In the genomic region with DNA sequence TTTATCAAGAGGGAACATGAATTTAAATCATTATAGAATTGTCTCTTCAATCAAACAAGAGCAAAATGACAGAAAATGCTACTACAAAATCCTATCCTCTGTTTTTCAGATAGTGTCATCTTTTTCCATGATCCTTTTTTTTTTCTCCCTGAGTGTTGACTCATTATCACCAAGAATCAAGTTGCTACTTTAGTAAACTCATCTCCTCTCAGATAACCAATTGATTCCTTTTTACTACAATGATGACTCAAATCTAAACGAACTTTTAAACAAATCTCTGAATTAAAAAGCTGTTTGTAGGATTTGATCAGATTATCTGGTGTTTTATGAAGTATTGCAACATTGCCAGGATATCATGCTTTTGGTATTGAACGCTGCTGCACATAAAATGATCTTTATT, we compare ENCODE assay signal across 22 cellular contexts. TPM values are rescaled to one million over a fixed set of nuclear protein-coding genes. Genes with fewer than 3 reads are reported as not detected.
DNase-seq lines count a peak whose midpoint lies in the region; ATAC-seq and TF ChIP-seq lines count a peak whose summit lies in the region.
"Had no signal": no experiment of that assay in that cellular context is flagged by ENCODE, and none has a peak within 500 bp of the region (broad histone marks: within the 10 kb centered on the region; RNA-seq: fewer than 3 reads in every experiment).

No MANE protein-coding gene starts in this region.

- H3K9me3 Mint-ChIP-seq in activated naive CD4-positive, alpha-beta T cell treated with anti-CD3 and anti-CD28 coated beads, Interleukin-2, amount 10 ng/mL, durations not matched to agents 7 days and 5 days = no peaks in the 10 kb centered on the region
- no peaks in the 10 kb centered on the region for H3K9me3 Mint-ChIP-seq in activated naive CD8-positive, alpha-beta T cell treated with anti-CD3 and anti-CD28 coated beads, Interleukin-2, amount 50 U/mL, for 24 hours
- no peaks in the 10 kb centered on the region for H3K9me3 Mint-ChIP-seq in stimulated activated naive CD8-positive, alpha-beta T cell treated with anti-CD3 and anti-CD28 coated beads, Interleukin-15, amount 100 ng/mL, for 72 hours
- peaks cover 0 to 1% (median 0%) of the 10 kb centered on the region in 7 donors for H3K9me3 Mint-ChIP-seq in CD14-positive monocyte
- H3K9me3 Mint-ChIP-seq: H9 had no signal

- no peaks in the 10 kb centered on the region for H3K27me3 Mint-ChIP-seq in activated naive CD4-positive, alpha-beta T cell treated with anti-CD3 and anti-CD28 coated beads, Interleukin-2, amount 10 ng/mL, durations not matched to agents 7 days and 5 days
- no peaks in the 10 kb centered on the region for H3K27me3 Mint-ChIP-seq in T-helper 17 cell
- no peaks in the 10 kb centered on the region for H3K27me3 Mint-ChIP-seq in activated naive CD8-positive, alpha-beta T cell treated with anti-CD3 and anti-CD28 coated beads, Interleukin-2, amount 50 U/mL, for 24 hours
- H3K27me3 Mint-ChIP-seq in stimulated activated naive CD8-positive, alpha-beta T cell treated with anti-CD3 and anti-CD28 coated beads, Interleukin-15, amount 100 ng/mL, for 72 hours = no peaks in the 10 kb centered on the region
- H3K27me3 Mint-ChIP-seq in CD14-positive monocyte (ENCODE audit: low read depth in 3 of 3) = no peaks in the 10 kb centered on the region

- CTCF ChIA-PET in activated naive CD4-positive, alpha-beta T cell treated with anti-CD3 and anti-CD28 coated beads, Interleukin-2, amount 10 ng/mL, durations not matched to agents 7 days and 5 days (lab: Charles Lee) = interaction anchor here (0.8 to 3.5 kb wide), 6 partner anchors 10 to 56 kb away, joined by 3 to 21 read pairs (median 4); no protein-coding TSS in a partner anchor

- intact Hi-C loops in CD14-positive monocyte (cut with micrococcal nuclease) = no loop called here

- H3K27ac Mint-ChIP-seq in activated naive CD4-positive, alpha-beta T cell treated with anti-CD3 and anti-CD28 coated beads, Interleukin-2, amount 10 ng/mL, durations not matched to agents 7 days and 5 days = peak overlapping the region; percentile 91
- H3K27ac Mint-ChIP-seq in T-helper 17 cell = no peak overlapping the region
- H3K27ac Mint-ChIP-seq in activated naive CD8-positive, alpha-beta T cell treated with anti-CD3 and anti-CD28 coated beads, Interleukin-2, amount 50 U/mL, for 24 hours = peak overlapping the region; percentile 99
- H3K27ac Mint-ChIP-seq in stimulated activated naive CD8-positive, alpha-beta T cell treated with anti-CD3 and anti-CD28 coated beads, Interleukin-15, amount 100 ng/mL, for 72 hours = peak overlapping the region; percentile 94 to 99
- H3K27ac Mint-ChIP-seq in CD14-positive monocyte = no peak overlapping the region
- H3K27ac Mint-ChIP-seq: H9 had no signal

- peaks cover 12% of the 10 kb centered on the region for H3K36me3 Mint-ChIP-seq in activated naive CD4-positive, alpha-beta T cell treated with anti-CD3 and anti-CD28 coated beads, Interleukin-2, amount 10 ng/mL, durations not matched to agents 7 days and 5 days
- H3K36me3 Mint-ChIP-seq in T-helper 17 cell (ENCODE audit: low read depth) (no peaks in the 10 kb centered on the region), CD14-positive monocyte (no peaks in the 10 kb centered on the region)
- peaks cover 4% of the 10 kb centered on the region for H3K36me3 Mint-ChIP-seq in activated naive CD8-positive, alpha-beta T cell treated with anti-CD3 and anti-CD28 coated beads, Interleukin-2, amount 50 U/mL, for 24 hours (ENCODE audit: low read depth)

- no peak for TF ChIP-seq CTCF in CD14-positive monocyte (IDR thresholded peaks at IDR 0.05)

- peak overlapping the region; percentile 59 for H3K4me3 Mint-ChIP-seq in activated naive CD4-positive, alpha-beta T cell treated with anti-CD3 and anti-CD28 coated beads, Interleukin-2, amount 10 ng/mL, durations not matched to agents 7 days and 5 days
- H3K4me3 Mint-ChIP-seq in T-helper 17 cell (peak overlapping the region; percentile 53), CD14-positive monocyte (no peak overlapping the region)
- peak overlapping the region; percentile 39 for H3K4me3 Mint-ChIP-seq in activated naive CD8-positive, alpha-beta T cell treated with anti-CD3 and anti-CD28 coated beads, Interleukin-2, amount 50 U/mL, for 24 hours
- peak overlapping the region; percentile 65 to 72 for H3K4me3 Mint-ChIP-seq in stimulated activated naive CD8-positive, alpha-beta T cell treated with anti-CD3 and anti-CD28 coated beads, Interleukin-15, amount 100 ng/mL, for 72 hours
- H3K4me3 Mint-ChIP-seq: H9 had no signal

- H3K4me1 Mint-ChIP-seq in activated naive CD4-positive, alpha-beta T cell treated with anti-CD3 and anti-CD28 coated beads, Interleukin-2, amount 10 ng/mL, durations not matched to agents 7 days and 5 days = peaks cover 96% of the 10 kb centered on the region
- H3K4me1 Mint-ChIP-seq in T-helper 17 cell (peaks cover 65% of the 10 kb centered on the region), CD14-positive monocyte (no peaks in the 10 kb centered on the region)
- peaks cover 97% of the 10 kb centered on the region for H3K4me1 Mint-ChIP-seq in activated naive CD8-positive, alpha-beta T cell treated with anti-CD3 and anti-CD28 coated beads, Interleukin-2, amount 50 U/mL, for 24 hours
- H3K4me1 Mint-ChIP-seq in stimulated activated naive CD8-positive, alpha-beta T cell treated with anti-CD3 and anti-CD28 coated beads, Interleukin-15, amount 100 ng/mL, for 72 hours = peaks cover 96% of the 10 kb centered on the region
- H3K4me1 Mint-ChIP-seq: H9 had no signal

- ATAC-seq in T-helper 17 cell (no peak), GM21390 (IDR thresholded peaks at IDR 0.05; ENCODE audit: unreplicated experiment) (no peak)
- peak; percentile 11 for ATAC-seq in activated naive CD8-positive, alpha-beta T cell treated with anti-CD3 and anti-CD28 coated beads, Interleukin-2, amount 50 U/mL, for 24 hours
- ATAC-seq in stimulated activated naive CD8-positive, alpha-beta T cell treated with anti-CD3 and anti-CD28 coated beads, Interleukin-15, amount 100 ng/mL, for 72 hours = peak; percentile 44
- ATAC-seq: lower lobe of right lung, Panc1 had no signal

- DNase-seq in activated naive CD4-positive, alpha-beta T cell treated with anti-CD3 and anti-CD28 coated beads, Interleukin-2, amount 10 ng/mL, durations not matched to agents 7 days and 5 days = no peak
- no peak for DNase-seq in activated naive CD4-positive, alpha-beta T cell treated with anti-CD3 and anti-CD28 coated beads, Interleukin-2, amount 50 U/mL, for 16 hours
- DNase-seq in T-helper 17 cell (no peak), CD14-positive monocyte (ENCODE audit: low spot score) (no peak)
- DNase-seq in activated naive CD8-positive, alpha-beta T cell treated with anti-CD3 and anti-CD28 coated beads, Interleukin-2, amount 50 U/mL, for 24 hours = no peak
- DNase-seq in stimulated activated naive CD8-positive, alpha-beta T cell treated with anti-CD3 and anti-CD28 coated beads, Interleukin-15, amount 100 ng/mL, for 72 hours = no peak
- DNase-seq in central memory CD4-positive, alpha-beta T cell = no peak
- DNase-seq: activated gamma-delta T cell treated with Interleukin-2 at 50 U/mL for 16 hours; effector CD8-positive, alpha-beta T cell; H9; kidney; lower lobe of right lung; NCI-H1436 treated with DMSO at 0.1 percent for 48 hours; NCI-H2171; NCI-H524 treated with DMSO at 0.1 percent for 48 hours; testis; uterus had no signal

- H3K9me3 ChIP-seq in T-helper 17 cell (ENCODE audit: control insufficient read depth, low read length, poor library complexity, severe bottlenecking) = no peaks in the 10 kb centered on the region
- H3K9me3 ChIP-seq: lower lobe of right lung, neutrophil, prostate gland, SJSA1, testis, uterus had no signal

RNA-seq across cellular contexts. Expression of a gene that starts 23.9 kb away (rescaled TPM):
- 1,000 to 10,000 TPM in 1 of 2 donors, 100 to 1,000 TPM in 1; 860 to 1,128 TPM for total RNA-seq in T-helper 17 cell
- polyA plus RNA-seq in CD14-positive monocyte = 1 to 10 TPM; 1.1 to 1.9 TPM
- total RNA-seq: H9 had no signal

Comparison
In these comparisons a context has a peak if more than half of its experiments do, and no peak if none do; other contexts are left out.
1. H3K27ac Mint-ChIP-seq: peak in activated naive CD4-positive, alpha-beta T cell treated with anti-CD3 and anti-CD28 coated beads, Interleukin-2, amount 10 ng/mL, durations not matched to agents 7 days and 5 days (single experiment), activated naive CD8-positive, alpha-beta T cell treated with anti-CD3 and anti-CD28 coated beads, Interleukin-2, amount 50 U/mL, for 24 hours (single experiment) and stimulated activated naive CD8-positive, alpha-beta T cell treated with anti-CD3 and anti-CD28 coated beads, Interleukin-15, amount 100 ng/mL, for 72 hours (2 of 2); none in T-helper 17 cell (single experiment) and CD14-positive monocyte (0 of 7).
2. H3K4me3 Mint-ChIP-seq: peak in activated naive CD4-positive, alpha-beta T cell treated with anti-CD3 and anti-CD28 coated beads, Interleukin-2, amount 10 ng/mL, durations not matched to agents 7 days and 5 days (single experiment), T-helper 17 cell (single experiment), activated naive CD8-positive, alpha-beta T cell treated with anti-CD3 and anti-CD28 coated beads, Interleukin-2, amount 50 U/mL, for 24 hours (single experiment) and stimulated activated naive CD8-positive, alpha-beta T cell treated with anti-CD3 and anti-CD28 coated beads, Interleukin-15, amount 100 ng/mL, for 72 hours (2 of 2); none in CD14-positive monocyte (0 of 2).
3. ATAC-seq: peak in activated naive CD8-positive, alpha-beta T cell treated with anti-CD3 and anti-CD28 coated beads, Interleukin-2, amount 50 U/mL, for 24 hours (single experiment) and stimulated activated naive CD8-positive, alpha-beta T cell treated with anti-CD3 and anti-CD28 coated beads, Interleukin-15, amount 100 ng/mL, for 72 hours (single experiment); none in T-helper 17 cell (single experiment) and GM21390 (single experiment).